23 cellular contexts compared by ENCODE assay signal in the genomic region with DNA sequence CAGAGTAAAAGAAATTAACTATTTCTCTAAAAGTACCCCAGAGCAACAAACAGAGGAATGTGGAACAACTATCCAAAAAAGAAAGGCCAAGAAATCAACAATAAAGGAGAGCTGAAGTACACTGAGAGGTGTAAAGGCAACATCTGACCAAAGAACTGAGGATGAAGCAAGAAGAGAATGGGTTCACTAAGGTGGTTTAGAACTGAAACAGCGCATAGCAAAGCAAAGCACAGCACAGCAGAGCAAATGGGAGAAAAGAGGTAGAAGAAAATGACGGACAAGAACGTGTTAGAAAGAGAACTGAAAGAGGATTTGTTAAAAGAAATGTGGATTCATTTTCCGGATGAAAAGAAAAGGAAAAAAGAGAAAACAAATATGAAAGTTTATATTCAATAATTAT. TPM values are rescaled to one million over a fixed set of nuclear protein-coding genes. Genes with fewer than 3 reads are reported as not detected.
A peak's percentile ranks its signal among the peaks of the same experiment; 100 is the strongest.
DNase-seq lines count a peak whose midpoint lies in the region; ATAC-seq and TF ChIP-seq lines count a peak whose summit lies in the region.
"Had no signal": no experiment of that assay in that cellular context is flagged by ENCODE, and none has a peak within 500 bp of the region (broad histone marks: within the 10 kb centered on the region; RNA-seq: fewer than 3 reads in every experiment).

No MANE protein-coding gene starts in this region.

- no peak for ATAC-seq in heart left ventricle
- ATAC-seq: CD8-positive, alpha-beta T cell; left colon; mucosa of descending colon; PC-3; right cardiac atrium; stimulated activated naive CD8-positive, alpha-beta T cell treated with anti-CD3 and anti-CD28 coated beads, Interleukin-15, Interleukin-2, amounts not matched to agents 100 U/mL and 50 U/mL, for 24 hours had no signal

- H3K9ac ChIP-seq in mammary epithelial cell (ENCODE audit: insufficient read depth, low read length) (no peak overlapping the region), Karpas-422 (ENCODE audit: low read length) (peak overlapping the region; percentile 28; the same call in 1 of the 2 replicates), endodermal cell (ENCODE audit: extremely low read depth, low read length, poor library complexity, severe bottlenecking) (no peak overlapping the region)

- H3K27me3 ChIP-seq in mammary epithelial cell (ENCODE audit: insufficient read depth, low read length) (no peaks in the 10 kb centered on the region), breast epithelium (no peaks in the 10 kb centered on the region), Karpas-422 (ENCODE audit: low read length) (no peaks in the 10 kb centered on the region), endodermal cell (ENCODE audit: control insufficient read depth, insufficient read depth, low read length, poor library complexity, severe bottlenecking) (no peaks in the 10 kb centered on the region), heart left ventricle (no peaks in the 10 kb centered on the region), vagina (no peaks in the 10 kb centered on the region)
- H3K27me3 ChIP-seq: neutrophil, transverse colon had no signal

- no peaks in the 10 kb centered on the region for H3K9me3 Mint-ChIP-seq in endodermal cell
- H3K9me3 Mint-ChIP-seq: activated naive CD4-positive, alpha-beta T cell treated with anti-CD3 and anti-CD28 coated beads, Interleukin-2, amount 10 ng/mL, durations not matched to agents 7 days and 5 days; CD8-positive, alpha-beta T cell had no signal

- 93% methylated on average over 4 of the region's 4 CpGs for WGBS in mammary epithelial cell (ENCODE audit: low coverage, missing lambda C conversion rate)
- WGBS in endodermal cell (ENCODE audit: insufficient coverage in 1 of 2, insufficient read length in 1 of 2), 2 experiments: 81 to 92% methylated on average over 3 to 4 of the region's 4 CpGs
- 88 to 96% (median 92%) methylated on average over 4 of the region's 4 CpGs for WGBS in heart left ventricle, 4 donors

- TF ChIP-seq CTCF in mammary epithelial cell (conservative IDR thresholded peaks at IDR 0.05 in 1 of 2, IDR thresholded peaks at IDR 0.05 in 1 of 2; ENCODE audit: extremely low read depth in 1 of 2, insufficient read depth in 1 of 2, low read depth in 1 of 2, low read length in 2 of 2): no peak
- no peak for TF ChIP-seq CTCF in breast epithelium (IDR thresholded peaks at IDR 0.05)
- TF ChIP-seq CTCF in endodermal cell (conservative IDR thresholded peaks at IDR 0.05): no peak
- no peak for TF ChIP-seq CTCF in heart left ventricle (IDR thresholded peaks at IDR 0.05)
- TF ChIP-seq CTCF in vagina (IDR thresholded peaks at IDR 0.05): no peak

- intact Hi-C loops in mammary epithelial cell (cut with micrococcal nuclease) (no loop called here), breast epithelium (cut with DNase I; ENCODE audit: low total_unique reads) (no loop called here), heart left ventricle (cut with DNase I) (no loop called here), vagina (cut with DNase I) (no loop called here)

- H3K9me3 ChIP-seq in mammary epithelial cell (replicated peaks; ENCODE audit: insufficient read depth, low read length): no peaks in the 10 kb centered on the region
- no peaks in the 10 kb centered on the region for H3K9me3 ChIP-seq in breast epithelium
- H3K9me3 ChIP-seq in Karpas-422 (ENCODE audit: low read length): 0 out of 2 replicates have a peak, but pooled peaks cover 4% of the 10 kb centered on the region
- no peaks in the 10 kb centered on the region for H3K9me3 ChIP-seq in endodermal cell (ENCODE audit: control insufficient read depth, low read length)
- no peaks in the 10 kb centered on the region for H3K9me3 ChIP-seq in heart left ventricle
- H3K9me3 ChIP-seq in vagina: no peaks in the 10 kb centered on the region
- H3K9me3 ChIP-seq: HAP-1, mucosa of descending colon, neutrophil, transverse colon had no signal

- no peaks in the 10 kb centered on the region for H3K27me3 Mint-ChIP-seq in endodermal cell (ENCODE audit: insufficient read depth)
- H3K27me3 Mint-ChIP-seq: activated naive CD4-positive, alpha-beta T cell treated with anti-CD3 and anti-CD28 coated beads, Interleukin-2, amount 10 ng/mL, durations not matched to agents 7 days and 5 days had no signal

- H3K27ac Mint-ChIP-seq in endodermal cell: no peak overlapping the region
- H3K27ac Mint-ChIP-seq: activated naive CD4-positive, alpha-beta T cell treated with anti-CD3 and anti-CD28 coated beads, Interleukin-2, amount 10 ng/mL, durations not matched to agents 7 days and 5 days; CD8-positive, alpha-beta T cell had no signal

- in situ Hi-C loops in mammary epithelial cell (cut with MboI; ENCODE audit: low sequenced_read_pairs in 2 of 2): no loop called here

- BruUV-seq in mammary epithelial cell (replicated peaks; lab: Mats Ljungman, UMichigan): no TSS peak

- H3K4me3 ChIP-seq in mammary epithelial cell (replicated peaks in 1 of 3; ENCODE audit: insufficient read depth in 1 of 3, low read depth in 2 of 3, low read length in 3 of 3) (no peak overlapping the region), breast epithelium (no peak overlapping the region), Karpas-422 (ENCODE audit: low read length) (peak overlapping the region; percentile 2; the same call in 1 of the 2 replicates), endodermal cell (ENCODE audit: low read length) (no peak overlapping the region), heart left ventricle (no peak overlapping the region), vagina (no peak overlapping the region)
- H3K4me3 ChIP-seq: HAP-1, mucosa of descending colon, transverse colon had no signal

- H2AFZ ChIP-seq in mammary epithelial cell (ENCODE audit: low read depth, low read length): peak overlapping the region; percentile 60
- H2AFZ ChIP-seq in Karpas-422 (ENCODE audit: low read length): no peak overlapping the region; the same call in 1 of the 2 replicates

- no peaks in the 10 kb centered on the region for H3K79me2 ChIP-seq in mammary epithelial cell (ENCODE audit: insufficient read depth, low read length)
- H3K79me2 ChIP-seq in Karpas-422 (ENCODE audit: low read length): peaks cover 73% of the 10 kb centered on the region

- CTCF ChIA-PET in mammary epithelial cell (lab: Charles Lee; ENCODE audit: low non-redundant PET): no interaction called here

- H4K20me1 ChIP-seq in mammary epithelial cell (ENCODE audit: insufficient read depth, low read length): no peaks in the 10 kb centered on the region
- H4K20me1 ChIP-seq in Karpas-422 (ENCODE audit: insufficient read depth, low read depth, low read length): no peaks in the 10 kb centered on the region

- H3K4me2 ChIP-seq in mammary epithelial cell (ENCODE audit: insufficient read depth, low read depth, low read length): peak overlapping the region; percentile 21
- H3K4me2 ChIP-seq in Karpas-422 (ENCODE audit: low read depth, low read length, poor library complexity, severe bottlenecking): peak overlapping the region; percentile 43

- no peak for TF ChIP-seq POLR2A in breast epithelium (IDR thresholded peaks at IDR 0.05)
- TF ChIP-seq POLR2A in heart left ventricle (IDR thresholded peaks at IDR 0.05): no peak
- no peak for TF ChIP-seq POLR2A in vagina (IDR thresholded peaks at IDR 0.05)

- DNase-seq in mammary epithelial cell (no peak), breast epithelium (ENCODE audit: low spot score in 2 of 2) (no peak), Karpas-422 (peak; percentile 58), endodermal cell (no peak), heart left ventricle (no peak), SIG-M5 treated with dmso at 0.1 percent for 504 hours (lab: John Stamatoyannopoulos, UW; ENCODE audit: unreplicated experiment) (no peak), NCI-H345 treated with DMSO at 0.1 percent for 48 hours (lab: John Stamatoyannopoulos, UW; ENCODE audit: unreplicated experiment) (no peak), vagina (ENCODE audit: extremely low spot score in 2 of 2) (no peak)
- DNase-seq: activated CD4-positive, alpha-beta T cell treated with anti-CD3 and anti-CD28 coated beads, Interleukin-2, amount 50 U/mL, for 1 hour; activated naive CD4-positive, alpha-beta T cell treated with anti-CD3 and anti-CD28 coated beads, Interleukin-2, amount 10 ng/mL, durations not matched to agents 7 days and 5 days; CD8-positive, alpha-beta T cell; foreskin melanocyte; KBM-7; left colon; mucosa of descending colon; NCI-H1092 treated with DMSO at 0.1 percent for 48 hours; NCI-H524 treated with DMSO at 0.1 percent for 48 hours; PC-3; right cardiac atrium; stimulated activated naive CD8-positive, alpha-beta T cell treated with anti-CD3 and anti-CD28 coated beads, Interleukin-15, Interleukin-2, amounts not matched to agents 100 U/mL and 50 U/mL, for 24 hours; transverse colon had no signal

- H3K27ac ChIP-seq in mammary epithelial cell (ENCODE audit: insufficient read depth, low read depth, low read length): no peak overlapping the region
- H3K27ac ChIP-seq in breast epithelium: no peak overlapping the region
- H3K27ac ChIP-seq in Karpas-422 (ENCODE audit: low read length): peak overlapping the region; percentile 42
- peak overlapping the region; percentile 76 for H3K27ac ChIP-seq in endodermal cell (ENCODE audit: low read depth, low read length)
- H3K27ac ChIP-seq in heart left ventricle: no peak overlapping the region
- H3K27ac ChIP-seq in vagina: no peak overlapping the region
- H3K27ac ChIP-seq: neutrophil, transverse colon had no signal

- no peaks in the 10 kb centered on the region for H3K9me2 ChIP-seq in Karpas-422 (replicated peaks; ENCODE audit: insufficient read depth, low read length)

- H3K4me3 Mint-ChIP-seq in endodermal cell: no peak overlapping the region
- H3K4me3 Mint-ChIP-seq: activated naive CD4-positive, alpha-beta T cell treated with anti-CD3 and anti-CD28 coated beads, Interleukin-2, amount 10 ng/mL, durations not matched to agents 7 days and 5 days; CD8-positive, alpha-beta T cell had no signal

- H3K4me1 Mint-ChIP-seq in endodermal cell: peaks cover 2% of the 10 kb centered on the region

- peaks cover 5% of the 10 kb centered on the region for H3K36me3 Mint-ChIP-seq in endodermal cell (ENCODE audit: low read depth)
- H3K36me3 Mint-ChIP-seq: activated naive CD4-positive, alpha-beta T cell treated with anti-CD3 and anti-CD28 coated beads, Interleukin-2, amount 10 ng/mL, durations not matched to agents 7 days and 5 days had no signal

- H3K36me3 ChIP-seq in mammary epithelial cell (ENCODE audit: insufficient read depth, low read length) (no peaks in the 10 kb centered on the region), breast epithelium (no peaks in the 10 kb centered on the region), Karpas-422 (ENCODE audit: insufficient read depth, low read length) (peaks cover 4% of the 10 kb centered on the region; the same call in 1 of the 2 replicates), endodermal cell (ENCODE audit: control insufficient read depth, insufficient read depth, low read length) (no peaks in the 10 kb centered on the region), heart left ventricle (no peaks in the 10 kb centered on the region), vagina (no peaks in the 10 kb centered on the region)
- H3K36me3 ChIP-seq: HAP-1, neutrophil, transverse colon had no signal

- dilution Hi-C loops in mammary epithelial cell (cut with HindIII; ENCODE audit: low sequenced_read_pairs): no loop called here

- no peaks in the 10 kb centered on the region for H3K4me1 ChIP-seq in mammary epithelial cell (ENCODE audit: insufficient read depth, low read length)
- no peaks in the 10 kb centered on the region for H3K4me1 ChIP-seq in breast epithelium
- H3K4me1 ChIP-seq in Karpas-422 (ENCODE audit: low read length): peaks cover 63% of the 10 kb centered on the region
- no peaks in the 10 kb centered on the region for H3K4me1 ChIP-seq in endodermal cell (ENCODE audit: control insufficient read depth, insufficient read depth, low read length)
- H3K4me1 ChIP-seq in heart left ventricle: peaks cover 0 to 25% (median 10%) of the 10 kb centered on the region in 12 donors
- H3K4me1 ChIP-seq in vagina: no peaks in the 10 kb centered on the region

RNA-seq across cellular contexts. Expression of a gene that starts 25.8 kb away (rescaled TPM):
- 1 to 10 TPM; 2.3 to 7.9 TPM for total RNA-seq in mammary epithelial cell
- polyA plus RNA-seq in mammary epithelial cell: 1.5 TPM
- 49.7 TPM for polyA minus RNA-seq in mammary epithelial cell
- total RNA-seq in breast epithelium: 10 to 100 TPM in 2 of 3 donors, 1 to 10 TPM in 1; 9.3 to 18.0 (median 13.8) TPM
- 24.3 and 31.2 TPM in 2 replicates for total RNA-seq in Karpas-422 (2014; rRNA removed; shearing (Covaris generic); ENCODE audit: low replicate concordance)
- 10 to 100 TPM; 27.5 to 28.2 TPM for total RNA-seq in endodermal cell
- polyA plus RNA-seq in endodermal cell (2013, experiment 1 of 2): 29.5 TPM
- polyA plus RNA-seq in endodermal cell (2013, experiment 2 of 2): 30.1 TPM
- total RNA-seq in heart left ventricle: 1 to 10 TPM; 1.7 to 8.3 (median 2.9) TPM
- polyA plus RNA-seq in heart left ventricle: under 1 TPM; 0.80 to 0.84 TPM
- 11.8 TPM for total RNA-seq in vagina

Comparison
In these comparisons a context has a peak if more than half of its experiments do, and no peak if none do; other contexts are left out.
1. H3K27ac ChIP-seq: peak in Karpas-422 (single experiment) and endodermal cell (single experiment); none in mammary epithelial cell (single experiment), breast epithelium (0 of 2), heart left ventricle (0 of 12) and vagina (single experiment).